Comparison of ENCODE assay signal across 6 cellular contexts in the genomic region with DNA sequence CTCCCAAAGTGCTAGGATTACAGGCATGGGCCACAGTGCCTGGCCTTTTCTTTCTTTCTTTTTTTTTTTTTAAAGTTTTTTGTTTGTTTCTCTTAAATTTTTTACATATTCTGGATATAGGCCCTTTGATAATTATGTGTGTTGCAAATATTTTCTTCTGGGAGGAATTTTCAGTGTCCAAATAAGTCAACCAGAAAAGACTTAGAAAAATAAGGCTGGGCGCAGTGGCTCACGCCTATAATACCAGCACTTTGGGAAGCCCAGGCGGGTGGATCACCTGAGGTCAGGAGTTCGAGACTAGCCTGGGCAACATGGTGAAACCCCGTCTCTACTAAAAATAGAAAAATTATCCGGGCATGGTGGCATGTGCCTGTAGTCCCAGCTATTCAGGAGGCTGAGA. TPM values are rescaled to one million over a fixed set of nuclear protein-coding genes. Genes with fewer than 3 reads are reported as not detected.
"Had no signal": no experiment of that assay in that cellular context is flagged by ENCODE, and none has a peak within 500 bp of the region (broad histone marks: within the 10 kb centered on the region; RNA-seq: fewer than 3 reads in every experiment).

No MANE protein-coding gene starts in this region.

RNA-seq across cellular contexts. Expression of gene CCL26, which starts 44.7 kb away (rescaled TPM):
- total RNA-seq: activated CD8-positive, alpha-beta T cell treated with anti-CD3 and anti-CD28 coated beads for 36 hours; dermis microvascular lymphatic vessel endothelial cell; glomerular endothelial cell; left ventricle myocardium superior; neural crest cell; psoas muscle had no signal
